1 cellular context compared by ENCODE assay signal in genomic region chr15:67164811-67165652, GRCh38.
TF ChIP-seq lines count a peak whose summit lies in the region.

No MANE protein-coding gene starts in this region.

TF ChIP-seq in WTC11, 78 proteins besides CTCF, POLR2A, EP300 and RAD21 (continued from another document):
- TF ChIP-seq, protein P1, sequence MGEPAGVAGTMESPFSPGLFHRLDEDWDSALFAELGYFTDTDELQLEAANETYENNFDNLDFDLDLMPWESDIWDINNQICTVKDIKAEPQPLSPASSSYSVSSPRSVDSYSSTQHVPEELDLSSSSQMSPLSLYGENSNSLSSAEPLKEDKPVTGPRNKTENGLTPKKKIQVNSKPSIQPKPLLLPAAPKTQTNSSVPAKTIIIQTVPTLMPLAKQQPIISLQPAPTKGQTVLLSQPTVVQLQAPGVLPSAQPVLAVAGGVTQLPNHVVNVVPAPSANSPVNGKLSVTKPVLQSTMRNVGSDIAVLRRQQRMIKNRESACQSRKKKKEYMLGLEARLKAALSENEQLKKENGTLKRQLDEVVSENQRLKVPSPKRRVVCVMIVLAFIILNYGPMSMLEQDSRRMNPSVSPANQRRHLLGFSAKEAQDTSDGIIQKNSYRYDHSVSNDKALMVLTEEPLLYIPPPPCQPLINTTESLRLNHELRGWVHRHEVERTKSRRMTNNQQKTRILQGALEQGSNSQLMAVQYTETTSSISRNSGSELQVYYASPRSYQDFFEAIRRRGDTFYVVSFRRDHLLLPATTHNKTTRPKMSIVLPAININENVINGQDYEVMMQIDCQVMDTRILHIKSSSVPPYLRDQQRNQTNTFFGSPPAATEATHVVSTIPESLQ (CRISPR knock-in tag; IDR thresholded peaks at IDR 0.05), result no peak
- TF ChIP-seq GTF2I (CRISPR knock-in tag; conservative IDR thresholded peaks at IDR 0.05) (no peak), ELF4 (CRISPR knock-in tag; IDR thresholded peaks at IDR 0.05; ENCODE audit: low read depth) (no peak)
- TF ChIP-seq, protein P2, sequence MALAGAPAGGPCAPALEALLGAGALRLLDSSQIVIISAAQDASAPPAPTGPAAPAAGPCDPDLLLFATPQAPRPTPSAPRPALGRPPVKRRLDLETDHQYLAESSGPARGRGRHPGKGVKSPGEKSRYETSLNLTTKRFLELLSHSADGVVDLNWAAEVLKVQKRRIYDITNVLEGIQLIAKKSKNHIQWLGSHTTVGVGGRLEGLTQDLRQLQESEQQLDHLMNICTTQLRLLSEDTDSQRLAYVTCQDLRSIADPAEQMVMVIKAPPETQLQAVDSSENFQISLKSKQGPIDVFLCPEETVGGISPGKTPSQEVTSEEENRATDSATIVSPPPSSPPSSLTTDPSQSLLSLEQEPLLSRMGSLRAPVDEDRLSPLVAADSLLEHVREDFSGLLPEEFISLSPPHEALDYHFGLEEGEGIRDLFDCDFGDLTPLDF (CRISPR knock-in tag; IDR thresholded peaks at IDR 0.05), result no peak
- TF ChIP-seq, protein P3, sequence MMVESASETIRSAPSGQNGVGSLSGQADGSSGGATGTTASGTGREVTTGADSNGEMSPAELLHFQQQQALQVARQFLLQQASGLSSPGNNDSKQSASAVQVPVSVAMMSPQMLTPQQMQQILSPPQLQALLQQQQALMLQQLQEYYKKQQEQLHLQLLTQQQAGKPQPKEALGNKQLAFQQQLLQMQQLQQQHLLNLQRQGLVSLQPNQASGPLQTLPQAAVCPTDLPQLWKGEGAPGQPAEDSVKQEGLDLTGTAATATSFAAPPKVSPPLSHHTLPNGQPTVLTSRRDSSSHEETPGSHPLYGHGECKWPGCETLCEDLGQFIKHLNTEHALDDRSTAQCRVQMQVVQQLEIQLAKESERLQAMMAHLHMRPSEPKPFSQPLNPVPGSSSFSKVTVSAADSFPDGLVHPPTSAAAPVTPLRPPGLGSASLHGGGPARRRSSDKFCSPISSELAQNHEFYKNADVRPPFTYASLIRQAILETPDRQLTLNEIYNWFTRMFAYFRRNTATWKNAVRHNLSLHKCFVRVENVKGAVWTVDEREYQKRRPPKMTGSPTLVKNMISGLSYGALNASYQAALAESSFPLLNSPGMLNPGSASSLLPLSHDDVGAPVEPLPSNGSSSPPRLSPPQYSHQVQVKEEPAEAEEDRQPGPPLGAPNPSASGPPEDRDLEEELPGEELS (CRISPR knock-in tag; IDR thresholded peaks at IDR 0.05), result no peak
- TF ChIP-seq, protein P4, sequence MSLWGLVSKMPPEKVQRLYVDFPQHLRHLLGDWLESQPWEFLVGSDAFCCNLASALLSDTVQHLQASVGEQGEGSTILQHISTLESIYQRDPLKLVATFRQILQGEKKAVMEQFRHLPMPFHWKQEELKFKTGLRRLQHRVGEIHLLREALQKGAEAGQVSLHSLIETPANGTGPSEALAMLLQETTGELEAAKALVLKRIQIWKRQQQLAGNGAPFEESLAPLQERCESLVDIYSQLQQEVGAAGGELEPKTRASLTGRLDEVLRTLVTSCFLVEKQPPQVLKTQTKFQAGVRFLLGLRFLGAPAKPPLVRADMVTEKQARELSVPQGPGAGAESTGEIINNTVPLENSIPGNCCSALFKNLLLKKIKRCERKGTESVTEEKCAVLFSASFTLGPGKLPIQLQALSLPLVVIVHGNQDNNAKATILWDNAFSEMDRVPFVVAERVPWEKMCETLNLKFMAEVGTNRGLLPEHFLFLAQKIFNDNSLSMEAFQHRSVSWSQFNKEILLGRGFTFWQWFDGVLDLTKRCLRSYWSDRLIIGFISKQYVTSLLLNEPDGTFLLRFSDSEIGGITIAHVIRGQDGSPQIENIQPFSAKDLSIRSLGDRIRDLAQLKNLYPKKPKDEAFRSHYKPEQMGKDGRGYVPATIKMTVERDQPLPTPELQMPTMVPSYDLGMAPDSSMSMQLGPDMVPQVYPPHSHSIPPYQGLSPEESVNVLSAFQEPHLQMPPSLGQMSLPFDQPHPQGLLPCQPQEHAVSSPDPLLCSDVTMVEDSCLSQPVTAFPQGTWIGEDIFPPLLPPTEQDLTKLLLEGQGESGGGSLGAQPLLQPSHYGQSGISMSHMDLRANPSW (CRISPR knock-in tag; conservative IDR thresholded peaks at IDR 0.05; ENCODE audit: low read depth), result no peak
- TF ChIP-seq, protein P5, sequence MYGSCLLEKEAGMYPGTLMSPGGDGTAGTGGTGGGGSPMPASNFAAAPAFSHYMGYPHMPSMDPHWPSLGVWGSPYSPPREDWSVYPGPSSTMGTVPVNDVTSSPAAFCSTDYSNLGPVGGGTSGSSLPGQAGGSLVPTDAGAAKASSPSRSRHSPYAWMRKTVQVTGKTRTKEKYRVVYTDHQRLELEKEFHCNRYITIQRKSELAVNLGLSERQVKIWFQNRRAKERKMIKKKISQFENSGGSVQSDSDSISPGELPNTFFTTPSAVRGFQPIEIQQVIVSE (CRISPR knock-in tag; IDR thresholded peaks at IDR 0.05; ENCODE audit: borderline replicate concordance), result no peak
TF ChIP-seq in WTC11: peak in this region for 7.
